In the genomic region with DNA sequence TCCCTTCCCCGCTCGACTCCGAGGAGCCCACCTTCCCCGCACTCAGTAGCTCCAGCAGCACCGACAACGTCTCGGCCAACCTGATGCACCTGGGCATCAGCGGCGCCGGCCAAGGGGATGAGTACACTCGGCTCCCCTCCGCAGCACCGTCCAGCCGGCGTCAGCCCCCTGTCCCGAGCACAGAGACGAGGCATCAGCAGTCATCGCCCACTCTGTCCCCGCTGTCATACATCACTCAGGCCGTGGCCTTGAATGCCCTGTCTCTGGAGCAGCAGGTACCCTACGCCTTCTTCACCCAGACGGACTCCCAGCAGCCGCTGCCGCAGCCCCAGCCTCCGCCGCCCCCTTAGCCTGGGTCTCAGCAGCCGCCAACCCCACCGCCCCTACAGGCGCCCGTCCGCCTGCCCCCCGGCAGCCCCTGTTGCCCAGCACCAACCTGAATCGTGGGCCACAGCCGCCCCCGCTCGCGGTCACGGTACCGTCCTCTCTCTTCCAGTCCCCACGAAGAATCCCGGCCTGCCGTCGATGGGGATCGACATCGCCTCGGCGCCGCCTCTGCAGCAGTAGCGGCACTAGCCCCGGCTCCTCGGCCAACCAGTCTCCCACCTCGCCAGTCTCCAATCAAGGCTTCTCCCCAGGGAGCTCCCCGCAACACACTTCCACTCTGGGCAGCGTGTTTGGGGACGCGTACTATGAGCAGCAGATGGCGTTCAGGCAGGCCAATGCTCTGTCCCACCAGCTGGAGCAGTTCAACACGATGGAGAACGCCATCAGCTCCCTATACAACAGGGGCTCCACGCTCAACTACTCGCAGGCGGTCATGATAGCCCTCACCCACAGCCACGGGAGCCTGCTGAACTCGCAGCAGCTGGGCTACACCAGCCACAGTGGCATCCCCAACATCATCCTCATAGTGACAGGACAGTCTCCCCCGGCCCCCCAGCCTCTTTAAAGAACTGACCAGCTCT, we compare ENCODE assay signal across 23 cellular contexts.
"Had no signal": no experiment of that assay in that cellular context is flagged by ENCODE, and none has a peak within 500 bp of the region (broad histone marks: within the 10 kb centered on the region; RNA-seq: fewer than 3 reads in every experiment).

No MANE protein-coding gene starts in this region.

- H3K4me1 ChIP-seq: breast epithelium, esophagus muscularis mucosa, parathyroid adenoma, sigmoid colon, tibial nerve, vagina had no signal

- H3K36me3 ChIP-seq: breast epithelium, esophagus muscularis mucosa, neutrophil, sigmoid colon, tibial nerve, vagina had no signal

- DNase-seq: activated naive CD4-positive, alpha-beta T cell; activated T-cell treated with anti-CD3 and anti-CD28 coated beads, Interleukin-2, amount 50 U/mL, for 1 hour; amniotic stem cell; hippocampal formation; naive B cell; sigmoid colon; stimulated activated CD4-positive, alpha-beta T cell treated with anti-CD3 and anti-CD28 coated beads, Interleukin-2, amount 100 ng/mL, for 48 hours; stimulated activated CD8-positive, alpha-beta memory T cell treated with anti-CD3 and anti-CD28 coated beads, Interleukin-4, amount 100 ng/mL, for 48 hours; stimulated activated naive CD4-positive, alpha-beta T cell treated with Interleukin-2 at 50 U/mL for 16 hours; T1000 had no signal

- H3K27ac ChIP-seq: breast epithelium, coronary artery, esophagus muscularis mucosa, neutrophil, parathyroid adenoma, sigmoid colon, tibial nerve, vagina had no signal

- H3K27ac Mint-ChIP-seq: activated naive CD8-positive, alpha-beta T cell; naive B cell; T-helper 1 cell treated with Interleukin-12 subunit alpha and Interleukin-12 subunit beta and Interleukin-4 antibody, amounts not matched to agents 30 μg/mL and 1 μg/mL, for 36 hours; WTC11 had no signal

- ATAC-seq: left colon, WTC11 had no signal

- H3K4me1 Mint-ChIP-seq: naive B cell had no signal

- H3K27me3 Mint-ChIP-seq: activated naive CD8-positive, alpha-beta T cell; naive B cell had no signal

- H3K27me3 ChIP-seq: breast epithelium, esophagus muscularis mucosa, neutrophil, sigmoid colon, tibial nerve, vagina had no signal

- H3K9me3 ChIP-seq: breast epithelium, esophagus muscularis mucosa, sigmoid colon, vagina had no signal

- H3K4me3 ChIP-seq: breast epithelium, coronary artery, esophagus muscularis mucosa, lung, sigmoid colon, smooth muscle cell, tibial nerve, vagina had no signal

- H3K36me3 Mint-ChIP-seq: activated naive CD8-positive, alpha-beta T cell; naive B cell had no signal

- H3K4me3 Mint-ChIP-seq: activated naive CD8-positive, alpha-beta T cell; T-helper 1 cell treated with Interleukin-12 subunit alpha and Interleukin-12 subunit beta and Interleukin-4 antibody, amounts not matched to agents 30 μg/mL and 1 μg/mL, for 36 hours; WTC11 had no signal
